Comparison of ENCODE assay signal across 1 cellular context in genomic region chr22:45023431-45023830, GRCh38.
TF ChIP-seq lines count a peak whose summit lies in the region.

No MANE protein-coding gene starts in this region.

TF ChIP-seq in WTC11, 78 proteins besides CTCF, POLR2A, EP300 and RAD21 (continued from another document):
- TF ChIP-seq HMGXB4 (CRISPR knock-in tag; IDR thresholded peaks at IDR 0.05) (no peak), SP1 (CRISPR knock-in tag; conservative IDR thresholded peaks at IDR 0.05) (0 out of 2 replicates have a peak, but pooled peaks have one; percentile 34), SMAD3 (CRISPR knock-in tag; IDR thresholded peaks at IDR 0.05; ENCODE audit: borderline replicate concordance) (no peak), ZNF423 (CRISPR knock-in tag; IDR thresholded peaks at IDR 0.05) (peak; percentile 64), MLX (CRISPR knock-in tag; IDR thresholded peaks at IDR 0.05) (no peak), AR (CRISPR knock-in tag; IDR thresholded peaks at IDR 0.05) (no peak), GABPB1 (CRISPR knock-in tag; IDR thresholded peaks at IDR 0.05) (no peak), FOXK1 (CRISPR knock-in tag; IDR thresholded peaks at IDR 0.05) (0 out of 2 replicates have a peak, but pooled peaks have one; percentile 40), RELA (CRISPR knock-in tag; IDR thresholded peaks at IDR 0.05; ENCODE audit: borderline replicate concordance) (no peak), ZBTB43 (CRISPR knock-in tag; IDR thresholded peaks at IDR 0.05) (0 out of 2 replicates have a peak, but pooled peaks have one; percentile 57), ATF1 (CRISPR knock-in tag; IDR thresholded peaks at IDR 0.05) (no peak), ZNF512 (CRISPR knock-in tag; IDR thresholded peaks at IDR 0.05; ENCODE audit: borderline replicate concordance) (no peak)
TF ChIP-seq in WTC11: peak in this region for 4.
